In genomic region chr1:9588551-9589143, GRCh38 we compare ENCODE assay signal across 8 cellular contexts. TPM values are rescaled to one million over a fixed set of nuclear protein-coding genes. Genes with fewer than 3 reads are reported as not detected.
DNase-seq lines count a peak whose midpoint lies in the region; ATAC-seq and TF ChIP-seq lines count a peak whose summit lies in the region.

TSS of gene TMEM201 (plus strand) at chr1:9588911. CDS start at chr1:9588931, 20 bp downstream.

- no peak for TF ChIP-seq CTCF in PC-9 (conservative IDR thresholded peaks at IDR 0.05)
- TF ChIP-seq CTCF in esophagus squamous epithelium (IDR thresholded peaks at IDR 0.05), result peak; percentile 66 to 92 (median 87)

- H3K4me1 ChIP-seq in PC-9 (replicated peaks; ENCODE audit: insufficient read depth), result no peaks in the 10 kb centered on the region
- peaks cover 27 to 53% (median 30%) of the 10 kb centered on the region in 3 donors for H3K4me1 ChIP-seq in esophagus squamous epithelium

- ATAC-seq in GM21515 (IDR thresholded peaks at IDR 0.05; ENCODE audit: unreplicated experiment) (peak; percentile 73), naive B cell (ENCODE audit: low read depth in 2 of 2) (peak; percentile 88 to 89)
- peak; percentile 89 to 91 for ATAC-seq in activated T-cell treated with anti-CD3 and anti-CD28 coated beads, Interleukin-2, amount 50 U/mL, for 4 hours
- peak; percentile 92 for ATAC-seq in stimulated activated effector memory CD8-positive, alpha-beta T cell treated with anti-CD3 and anti-CD28 coated beads, Interleukin-12 subunit alpha, Interleukin-12 subunit beta, amount 100 ng/mL, for 72 hours

- peak within 1 kb of the TSS; percentile 78 for H3K4me3 ChIP-seq in PC-9
- H3K4me3 ChIP-seq in esophagus squamous epithelium, result peak within 1 kb of the TSS; percentile 56 to 88 (median 68)

- CTCF ChIA-PET in PC-9 (lab: Charles Lee), result no interaction called here

- H3K9me3 ChIP-seq in PC-9 (ENCODE audit: insufficient read depth, low read depth) (no peaks in the 10 kb centered on the region), esophagus squamous epithelium (no peaks in the 10 kb centered on the region)

- H3K9me2 ChIP-seq in PC-9 (ENCODE audit: insufficient read depth), result no peaks in the 10 kb centered on the region

- peak within 1 kb of the TSS; percentile 79 for H2AFZ ChIP-seq in PC-9

- H3K27ac ChIP-seq in PC-9 (no peak within 1 kb of the TSS), esophagus squamous epithelium (peak within 1 kb of the TSS; percentile 64 to 91 (median 86))

- H3K79me2 ChIP-seq in PC-9 (ENCODE audit: low read depth), result peaks cover 41% of the 10 kb centered on the region

- POLR2A ChIA-PET in PC-9 (lab: Charles Lee; ENCODE audit: unreplicated experiment), result no interaction called here

- TF ChIP-seq POLR2A in esophagus squamous epithelium (IDR thresholded peaks at IDR 0.05), result peak in 1 of 4 donors; percentile 46

- peak within 1 kb of the TSS; percentile 84 for H3K4me3 Mint-ChIP-seq in activated T-cell treated with anti-CD3 and anti-CD28 coated beads, Interleukin-2, amount 50 U/mL, for 4 hours
- peak within 1 kb of the TSS; percentile 78 to 94 (median 90) for H3K4me3 Mint-ChIP-seq in naive B cell
- peak within 1 kb of the TSS; percentile 82 for H3K4me3 Mint-ChIP-seq in stimulated activated effector memory CD8-positive, alpha-beta T cell treated with anti-CD3 and anti-CD28 coated beads, Interleukin-12 subunit alpha, Interleukin-12 subunit beta, amount 100 ng/mL, for 72 hours

- H3K9me3 Mint-ChIP-seq in activated T-cell treated with anti-CD3 and anti-CD28 coated beads, Interleukin-2, amount 50 U/mL, for 4 hours, result no peaks in the 10 kb centered on the region
- no peaks in the 10 kb centered on the region for H3K9me3 Mint-ChIP-seq in naive B cell
- no peaks in the 10 kb centered on the region for H3K9me3 Mint-ChIP-seq in stimulated activated effector memory CD8-positive, alpha-beta T cell treated with anti-CD3 and anti-CD28 coated beads, Interleukin-12 subunit alpha, Interleukin-12 subunit beta, amount 100 ng/mL, for 72 hours

- no CpG with 5 or more reads among the region's 94 CpGs for WGBS in esophagus squamous epithelium, 2 donors

- H4K20me1 ChIP-seq in PC-9 (ENCODE audit: insufficient read depth), result peaks cover 7% of the 10 kb centered on the region; the same call in 1 of the 2 replicates

- intact Hi-C loops in PC-9 (cut with micrococcal nuclease; ENCODE audit: unreplicated experiment), result loop anchor here (5.0 kb wide), 1 partner anchor 279 kb away; no protein-coding TSS in a partner anchor
- intact Hi-C loops in esophagus squamous epithelium (cut with DNase I), result no loop called here

- no peaks in the 10 kb centered on the region for H3K27me3 Mint-ChIP-seq in activated T-cell treated with anti-CD3 and anti-CD28 coated beads, Interleukin-2, amount 50 U/mL, for 4 hours (ENCODE audit: low read depth)
- no peaks in the 10 kb centered on the region for H3K27me3 Mint-ChIP-seq in naive B cell

- peak; percentile 98 for DNase-seq in DMS 273 (lab: John Stamatoyannopoulos, UW; ENCODE audit: unreplicated experiment)
- DNase-seq in HuH-7 (ENCODE audit: low spot score), result peak; percentile 94
- peak; percentile 62 to 93 for DNase-seq in PC-9
- peak; percentile 93 for DNase-seq in activated T-cell treated with anti-CD3 and anti-CD28 coated beads, Interleukin-2, amount 50 U/mL, for 4 hours
- peak; percentile 43 for DNase-seq in esophagus squamous epithelium (lab: John Stamatoyannopoulos, UW)
- DNase-seq in naive B cell, result peak; percentile 94
- DNase-seq in stimulated activated effector memory CD8-positive, alpha-beta T cell treated with anti-CD3 and anti-CD28 coated beads, Interleukin-12 subunit alpha, Interleukin-12 subunit beta, amount 100 ng/mL, for 72 hours (ENCODE audit: low spot score in 2 of 2), result peak; percentile 94 to 97

- no peaks in the 10 kb centered on the region for H3K36me3 ChIP-seq in PC-9 (ENCODE audit: low read depth)
- peaks cover 0 to 8% (median 0%) of the 10 kb centered on the region in 3 donors for H3K36me3 ChIP-seq in esophagus squamous epithelium

- H3K27ac Mint-ChIP-seq in naive B cell, result peak within 1 kb of the TSS in 5 of 6 donors; percentile 59 to 93 (median 87)
- H3K27ac Mint-ChIP-seq in stimulated activated effector memory CD8-positive, alpha-beta T cell treated with anti-CD3 and anti-CD28 coated beads, Interleukin-12 subunit alpha, Interleukin-12 subunit beta, amount 100 ng/mL, for 72 hours, result peak within 1 kb of the TSS; percentile 65

- H3K4me1 Mint-ChIP-seq in activated T-cell treated with anti-CD3 and anti-CD28 coated beads, Interleukin-2, amount 50 U/mL, for 4 hours (ENCODE audit: low read depth), result peaks cover 38% of the 10 kb centered on the region
- peaks cover 32 to 52% (median 46%) of the 10 kb centered on the region in 3 donors for H3K4me1 Mint-ChIP-seq in naive B cell
- H3K4me1 Mint-ChIP-seq in stimulated activated effector memory CD8-positive, alpha-beta T cell treated with anti-CD3 and anti-CD28 coated beads, Interleukin-12 subunit alpha, Interleukin-12 subunit beta, amount 100 ng/mL, for 72 hours, result peaks cover 44% of the 10 kb centered on the region

- H3K27me3 ChIP-seq in PC-9 (ENCODE audit: insufficient read depth, low read depth) (no peaks in the 10 kb centered on the region), esophagus squamous epithelium (no peaks in the 10 kb centered on the region)

- no TSS peak for BruUV-seq in PC-9 (replicated peaks; lab: Mats Ljungman, UMichigan)

- no peaks in the 10 kb centered on the region for H3K36me3 Mint-ChIP-seq in activated T-cell treated with anti-CD3 and anti-CD28 coated beads, Interleukin-2, amount 50 U/mL, for 4 hours (ENCODE audit: insufficient read depth)
- H3K36me3 Mint-ChIP-seq in naive B cell, result no peaks in the 10 kb centered on the region
- peaks cover 2% of the 10 kb centered on the region for H3K36me3 Mint-ChIP-seq in stimulated activated effector memory CD8-positive, alpha-beta T cell treated with anti-CD3 and anti-CD28 coated beads, Interleukin-12 subunit alpha, Interleukin-12 subunit beta, amount 100 ng/mL, for 72 hours

- no peaks in the 10 kb centered on the region for H3F3A ChIP-seq in PC-9 (ENCODE audit: insufficient read depth, low read depth)

- H3K4me2 ChIP-seq in PC-9, result peak within 1 kb of the TSS; percentile 91

RNA-seq across cellular contexts. Expression of gene TMEM201, which starts in this region (rescaled TPM):
- total RNA-seq in PC-9 (2021) (17.2 and 17.4 TPM in 2 replicates), esophagus squamous epithelium (10 to 100 TPM in 1 of 4 donors, 1 to 10 TPM in 3; 5.0 to 10.3 (median 8.7) TPM)
- total RNA-seq in activated T-cell treated with anti-CD3 and anti-CD28 coated beads, Interleukin-2, amount 50 U/mL, for 4 hours, result 10 to 100 TPM; 37.0 to 44.6 (median 38.8) TPM
- 1 to 10 TPM in 4 of 6 donors, under 1 TPM in 2; 0.89 to 3.5 (median 1.2) TPM for polyA plus RNA-seq in naive B cell (ENCODE audit: low read depth in 6 of 6)

Comparison
In these comparisons a context has a peak if more than half of its experiments do, and no peak if none do; other contexts are left out.
1. DNase-seq: peak in every context shown above with its lines; median percentile 98 in DMS 273; 96 in stimulated activated effector memory CD8-positive, alpha-beta T cell treated with anti-CD3 and anti-CD28 coated beads, Interleukin-12 subunit alpha, Interleukin-12 subunit beta, amount 100 ng/mL, for 72 hours; 94 in HuH-7; 94 in naive B cell; 93 in activated T-cell treated with anti-CD3 and anti-CD28 coated beads, Interleukin-2, amount 50 U/mL, for 4 hours; 78 in PC-9; 43 in esophagus squamous epithelium.